ENCODE assay signal across 11 cellular contexts in the genomic region with DNA sequence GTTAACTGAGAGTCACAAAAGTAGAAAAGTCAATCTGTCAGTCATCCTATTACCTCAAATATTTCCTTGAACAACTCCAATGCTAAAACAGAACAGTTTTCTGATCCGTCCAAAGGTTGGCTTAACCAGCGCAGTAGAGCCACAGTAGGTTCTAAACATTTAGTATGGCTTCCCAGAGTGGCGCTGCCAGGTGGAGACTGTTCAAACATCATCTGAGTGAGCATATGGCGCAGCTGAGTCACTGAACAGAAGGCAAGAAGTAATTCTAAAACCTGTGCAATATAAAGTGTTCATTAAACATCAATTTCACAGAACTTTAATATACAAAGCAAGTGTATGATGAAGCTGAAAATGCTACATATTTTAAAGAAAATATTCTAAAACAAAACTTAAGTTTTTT.
"Had no signal": no experiment of that assay in that cellular context is flagged by ENCODE, and none has a peak within 500 bp of the region (broad histone marks: within the 10 kb centered on the region; RNA-seq: fewer than 3 reads in every experiment).

No MANE protein-coding gene starts in this region.

- DNase-seq: effector memory CD4-positive, alpha-beta T cell; heart right ventricle; hypothalamus; kidney glomerular epithelial cell; mucosa of descending colon; naive thymus-derived CD8-positive, alpha-beta T cell; sigmoid colon; stimulated activated CD4-positive, alpha-beta T cell treated with anti-CD3 and anti-CD28 coated beads, Interleukin-12 subunit alpha, Interleukin-12 subunit beta, amount 100 ng/mL, for 4 hours; stimulated activated naive CD4-positive, alpha-beta T cell; thyroid gland had no signal

- H3K4me1 Mint-ChIP-seq: naive thymus-derived CD8-positive, alpha-beta T cell had no signal

- H3K4me3 Mint-ChIP-seq: naive thymus-derived CD8-positive, alpha-beta T cell; type B pancreatic cell had no signal

- H3K27me3 Mint-ChIP-seq: naive thymus-derived CD8-positive, alpha-beta T cell; type B pancreatic cell had no signal

- H3K27ac Mint-ChIP-seq: naive thymus-derived CD8-positive, alpha-beta T cell; type B pancreatic cell had no signal

- H3K9me3 Mint-ChIP-seq: type B pancreatic cell had no signal
